ENCODE assay signal across 26 cellular contexts in the genomic region with DNA sequence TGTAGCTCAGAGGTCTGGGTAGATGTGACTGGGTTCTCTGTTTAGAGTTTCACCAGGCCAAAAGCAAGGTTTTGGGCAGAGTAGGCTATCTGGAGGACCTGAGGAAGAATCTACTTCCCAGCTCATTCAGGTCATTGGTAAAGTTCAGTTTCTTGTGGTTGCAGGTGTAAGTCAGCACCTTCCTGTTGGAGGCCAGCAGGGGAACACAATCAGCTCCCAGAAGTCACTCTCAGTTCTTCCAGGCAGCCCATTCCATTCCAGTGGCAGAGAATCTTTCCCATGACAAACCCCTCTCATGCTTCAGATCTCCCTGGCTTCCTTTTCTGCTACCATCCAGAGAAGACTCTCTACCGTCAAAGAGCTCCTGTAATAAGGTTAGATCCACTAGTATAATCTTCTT.
"Had no signal": no experiment of that assay in that cellular context is flagged by ENCODE, and none has a peak within 500 bp of the region (broad histone marks: within the 10 kb centered on the region; RNA-seq: fewer than 3 reads in every experiment).

No MANE protein-coding gene starts in this region.

- H3K27me3 Mint-ChIP-seq: activated CD4-positive, alpha-beta memory T cell treated with anti-CD3 and anti-CD28 coated beads, Interleukin-2, amount 10 ng/mL, durations not matched to agents 7 days and 5 days; activated CD4-positive, alpha-beta T cell treated with anti-CD3 and anti-CD28 coated beads for 36 hours; activated naive CD4-positive, alpha-beta T cell treated with anti-CD3 and anti-CD28 coated beads, Interleukin-2, amount 10 ng/mL, durations not matched to agents 7 days and 5 days; activated naive CD8-positive, alpha-beta T cell treated with anti-CD3 and anti-CD28 coated beads for 36 hours; T-cell had no signal

- H3K27ac Mint-ChIP-seq: activated CD4-positive, alpha-beta memory T cell treated with anti-CD3 and anti-CD28 coated beads, Interleukin-2, amount 10 ng/mL, durations not matched to agents 7 days and 5 days; activated CD4-positive, alpha-beta T cell treated with anti-CD3 and anti-CD28 coated beads for 36 hours; activated naive CD4-positive, alpha-beta T cell treated with anti-CD3 and anti-CD28 coated beads, Interleukin-2, amount 10 ng/mL, durations not matched to agents 7 days and 5 days; activated naive CD8-positive, alpha-beta T cell treated with anti-CD3 and anti-CD28 coated beads for 36 hours; activated T-cell treated with anti-CD3 and anti-CD28 coated beads, Interleukin-2, amount 50 U/mL, for 72 hours; activated T-helper 2 cell treated with anti-CD3 and anti-CD28 coated beads, Interferon-gamma antibody, Interleukin-2, Interleukin-4, amounts not matched to agents 10 μg/mL and 5 μg/mL and 100 μg/mL, durations not matched to agents 14 hours and 24 hours and 36 hours; T-cell had no signal

- H3K9me3 Mint-ChIP-seq: activated CD4-positive, alpha-beta memory T cell treated with anti-CD3 and anti-CD28 coated beads, Interleukin-2, amount 10 ng/mL, durations not matched to agents 7 days and 5 days; activated naive CD4-positive, alpha-beta T cell treated with anti-CD3 and anti-CD28 coated beads, Interleukin-2, amount 10 ng/mL, durations not matched to agents 7 days and 5 days had no signal

- H3K27ac ChIP-seq: brain microvascular endothelial cell, SK-N-MC, VCaP had no signal

- H3K4me1 Mint-ChIP-seq: activated CD4-positive, alpha-beta memory T cell treated with anti-CD3 and anti-CD28 coated beads, Interleukin-2, amount 10 ng/mL, durations not matched to agents 7 days and 5 days; activated CD4-positive, alpha-beta T cell treated with anti-CD3 and anti-CD28 coated beads for 36 hours; activated naive CD4-positive, alpha-beta T cell treated with anti-CD3 and anti-CD28 coated beads, Interleukin-2, amount 10 ng/mL, durations not matched to agents 7 days and 5 days; activated naive CD8-positive, alpha-beta T cell treated with anti-CD3 and anti-CD28 coated beads for 36 hours; T-cell had no signal

- DNase-seq: activated CD4-positive, alpha-beta memory T cell treated with anti-CD3 and anti-CD28 coated beads, Interleukin-2, amount 10 ng/mL, durations not matched to agents 7 days and 5 days; activated CD4-positive, alpha-beta T cell treated with anti-CD3 and anti-CD28 coated beads for 36 hours; activated CD4-positive, alpha-beta T cell treated with anti-CD3 and anti-CD28 coated beads, Interleukin-2, amount 50 U/mL, for 1 hour; activated CD8-positive, alpha-beta memory T cell treated with anti-CD3 and anti-CD28 coated beads, Interleukin-2, amount 50 U/mL, for 4 hours; activated gamma-delta T cell treated with Interleukin-2 at 50 U/mL for 16 hours; activated naive CD4-positive, alpha-beta T cell treated with anti-CD3 and anti-CD28 coated beads, Interleukin-2, amount 10 ng/mL, durations not matched to agents 7 days and 5 days; activated naive CD8-positive, alpha-beta T cell treated with anti-CD3 and anti-CD28 coated beads for 36 hours; activated T-cell treated with anti-CD3 and anti-CD28 coated beads, Interleukin-2, amount 50 U/mL, for 72 hours; brain microvascular endothelial cell; Kasumi-1; KBM-7; MV-4-11; NCI-H1105 treated with DMSO at 0.1 percent for 48 hours; NCI-H1436 treated with DMSO at 0.1 percent for 48 hours; NCI-H187; NCI-H2081; NCI-H526; NCI-H774; OCI-M1; RPMI8226; T-cell had no signal

- H3K36me3 Mint-ChIP-seq: activated naive CD4-positive, alpha-beta T cell treated with anti-CD3 and anti-CD28 coated beads, Interleukin-2, amount 10 ng/mL, durations not matched to agents 7 days and 5 days; activated naive CD8-positive, alpha-beta T cell treated with anti-CD3 and anti-CD28 coated beads for 36 hours; T-cell had no signal

- H3K27me3 ChIP-seq: brain microvascular endothelial cell had no signal

- H3K4me3 Mint-ChIP-seq: activated CD4-positive, alpha-beta memory T cell treated with anti-CD3 and anti-CD28 coated beads, Interleukin-2, amount 10 ng/mL, durations not matched to agents 7 days and 5 days; activated CD4-positive, alpha-beta T cell treated with anti-CD3 and anti-CD28 coated beads for 36 hours; activated naive CD4-positive, alpha-beta T cell treated with anti-CD3 and anti-CD28 coated beads, Interleukin-2, amount 10 ng/mL, durations not matched to agents 7 days and 5 days; activated naive CD8-positive, alpha-beta T cell treated with anti-CD3 and anti-CD28 coated beads for 36 hours; activated T-cell treated with anti-CD3 and anti-CD28 coated beads, Interleukin-2, amount 50 U/mL, for 72 hours; T-cell had no signal

- ATAC-seq: activated CD4-positive, alpha-beta T cell treated with anti-CD3 and anti-CD28 coated beads for 36 hours; activated T-cell treated with anti-CD3 and anti-CD28 coated beads, Interleukin-2, amount 50 U/mL, for 72 hours; Panc1; Right ventricle myocardium inferior; T-cell had no signal
